24 cellular contexts compared by ENCODE assay signal in the genomic region with DNA sequence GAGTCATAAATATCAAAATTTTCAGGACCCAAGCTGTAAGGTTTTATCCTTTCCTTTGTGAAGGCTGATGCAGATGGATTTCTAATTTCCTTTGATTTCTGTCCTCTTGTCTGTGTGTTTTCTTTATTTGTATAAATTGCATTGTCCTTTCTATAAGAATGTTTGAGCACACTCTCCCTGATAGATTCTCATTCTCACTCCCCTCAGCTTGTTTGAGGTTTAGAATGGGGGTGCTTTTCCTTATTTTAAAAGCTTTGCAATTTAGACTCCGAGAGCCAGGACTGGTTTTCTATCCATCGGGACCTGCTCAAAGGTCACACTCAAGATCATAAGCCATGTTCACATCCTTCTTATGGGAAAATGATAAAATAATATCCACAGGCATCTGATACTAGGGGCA.
DNase-seq lines count a peak whose midpoint lies in the region; ATAC-seq, FAIRE-seq and TF ChIP-seq lines count a peak whose summit lies in the region.
"Had no signal": no experiment of that assay in that cellular context is flagged by ENCODE, and none has a peak within 500 bp of the region (broad histone marks: within the 10 kb centered on the region; RNA-seq: fewer than 3 reads in every experiment).

No MANE protein-coding gene starts in this region.

- FAIRE-seq in H1 (lab: Jason Lieb, UNC): no peak
- FAIRE-seq: A549, HTR-8/SVneo had no signal

- no peak for ATAC-seq in HG02623 (IDR thresholded peaks at IDR 0.05; ENCODE audit: unreplicated experiment)
- ATAC-seq in upper lobe of right lung: no peak
- ATAC-seq: A549; CD8-positive, alpha-beta T cell had no signal

- H4K5ac ChIP-seq in H1 (ENCODE audit: insufficient read length, low read depth, low read length): no peak overlapping the region

- H3K36me3 Mint-ChIP-seq in nephron progenitor cell (ENCODE audit: low read depth) (no peaks in the 10 kb centered on the region), progenitor cell of endocrine pancreas (ENCODE audit: insufficient read depth) (no peaks in the 10 kb centered on the region)
- H3K36me3 Mint-ChIP-seq: CD8-positive, alpha-beta T cell had no signal

- no peak overlapping the region for H3K27ac ChIP-seq in H1 (ENCODE audit: low read depth, low read length)
- peak overlapping the region; percentile 85 for H3K27ac ChIP-seq in substantia nigra (ENCODE audit: low read depth, low read length, poor library complexity, severe bottlenecking)
- no peak overlapping the region for H3K27ac ChIP-seq in upper lobe of right lung
- H3K27ac ChIP-seq: A549, BLaER1, HL-60, Peyer's patch, SJSA1 had no signal

- no peak overlapping the region for H4K91ac ChIP-seq in H1 (replicated peaks; ENCODE audit: insufficient read length, low read length)

- H3K9me3 ChIP-seq in H1 (ENCODE audit: insufficient read depth in 2 of 2, low read depth in 1 of 2, low read length in 1 of 2) (no peaks in the 10 kb centered on the region), upper lobe of right lung (no peaks in the 10 kb centered on the region)
- H3K9me3 ChIP-seq: A549, BLaER1, HAP-1, Peyer's patch, SJSA1 had no signal

- no peaks in the 10 kb centered on the region for H3K9me3 Mint-ChIP-seq in nephron progenitor cell
- no peaks in the 10 kb centered on the region for H3K9me3 Mint-ChIP-seq in progenitor cell of endocrine pancreas (ENCODE audit: low read depth)
- H3K9me3 Mint-ChIP-seq: CD8-positive, alpha-beta T cell had no signal

- no peak overlapping the region for H2AFZ ChIP-seq in H1 (ENCODE audit: low read length)

- H3K4me3 Mint-ChIP-seq in nephron progenitor cell (no peak overlapping the region), progenitor cell of endocrine pancreas (ENCODE audit: low read depth) (no peak overlapping the region)
- H3K4me3 Mint-ChIP-seq: CD8-positive, alpha-beta T cell had no signal

- no peak overlapping the region for H3K56ac ChIP-seq in H1 (replicated peaks; ENCODE audit: insufficient read length, low read depth, low read length)

- no peak for TF ChIP-seq CTCF in H1 (IDR thresholded peaks at IDR 0.05; ENCODE audit: control extremely low read depth in 1 of 3, insufficient read depth in 1 of 3, low read depth in 1 of 3, low read length in 3 of 3)
- no peak for TF ChIP-seq CTCF in nephron progenitor cell (IDR thresholded peaks at IDR 0.05)
- TF ChIP-seq CTCF in upper lobe of right lung (IDR thresholded peaks at IDR 0.05): no peak
- TF ChIP-seq CTCF in progenitor cell of endocrine pancreas (IDR thresholded peaks at IDR 0.05; ENCODE audit: unreplicated experiment): no peak

- no peak overlapping the region for H4K8ac ChIP-seq in H1 (ENCODE audit: extremely low read depth, insufficient read depth, low read length)

- no peak overlapping the region for H2BK15ac ChIP-seq in H1 (ENCODE audit: low read length)

- H2BK5ac ChIP-seq in H1 (ENCODE audit: low read depth, low read length): no peak overlapping the region

- no peak overlapping the region for H3K14ac ChIP-seq in H1 (ENCODE audit: insufficient read length)

- H2BK120ac ChIP-seq in H1 (replicated peaks; ENCODE audit: low read depth, low read length): peak overlapping the region; percentile 9

- H3K79me1 ChIP-seq in H1 (ENCODE audit: low read depth, low read length): no peaks in the 10 kb centered on the region

- H3K27me3 ChIP-seq in H1 (replicated peaks in 1 of 4; ENCODE audit: control insufficient read depth in 3 of 4, extremely low read depth in 1 of 4, insufficient read depth in 3 of 4, low read length in 3 of 4) (no peaks in the 10 kb centered on the region; a peak in 1 of 7 replicates), upper lobe of right lung (no peaks in the 10 kb centered on the region)
- H3K27me3 ChIP-seq: BLaER1, Peyer's patch, SJSA1 had no signal

- H2BK12ac ChIP-seq in H1 (ENCODE audit: low read depth, low read length): peak overlapping the region; percentile 56; the same call in 1 of the 2 replicates

- H3K4me2 ChIP-seq in H1 (ENCODE audit: insufficient read depth in 1 of 2, low read depth in 2 of 2, low read length in 2 of 2): peak overlapping the region in 1 of 2 experiments; percentile 80; a peak in 2 of 4 replicates
- H3K4me2 ChIP-seq: A549, BLaER1 had no signal

- TF ChIP-seq POLR2A in H1 (IDR thresholded peaks at IDR 0.05; ENCODE audit: control extremely low read depth in 1 of 2, low read depth in 2 of 2, low read length in 2 of 2): no peak

- DNase-seq in M059J (ENCODE audit: low read depth) (peak; percentile 23), H1 (ENCODE audit: low read depth in 1 of 2, low spot score in 2 of 2) (no peak), nephron progenitor cell (no peak), substantia nigra (lab: John Stamatoyannopoulos, UW) (no peak), upper lobe of right lung (no peak), progenitor cell of endocrine pancreas (ENCODE audit: low spot score, unreplicated experiment) (no peak), NCI-H2107 treated with DMSO at 0.1 percent for 48 hours (lab: John Stamatoyannopoulos, UW; ENCODE audit: unreplicated experiment) (no peak)
- DNase-seq: Calu3; CD8-positive, alpha-beta T cell; Kasumi-1; MM.1S; NCI-H1092 treated with DMSO at 0.1 percent for 48 hours; NCI-H146; NCI-H2029 treated with DMSO at 0.1 percent for 48 hours; NCI-H748 treated with DMSO at 0.1 percent for 48 hours; NK-92 treated with Interleukin-12 subunit alpha and Interleukin-12 subunit beta, amount 100 ng/mL, for 24 hours; Peyer's patch had no signal

- peak overlapping the region; percentile 56 for H3K27ac Mint-ChIP-seq in nephron progenitor cell
- no peak overlapping the region for H3K27ac Mint-ChIP-seq in progenitor cell of endocrine pancreas
- H3K27ac Mint-ChIP-seq: CD8-positive, alpha-beta T cell had no signal

- H3K23ac ChIP-seq in H1 (ENCODE audit: insufficient read length): no peak overlapping the region

- no peaks in the 10 kb centered on the region for H4K20me1 ChIP-seq in H1 (replicated peaks in 1 of 2; ENCODE audit: control insufficient read depth in 1 of 2, insufficient read depth in 2 of 2, low read length in 2 of 2)
- H4K20me1 ChIP-seq: BLaER1 had no signal

- peaks cover 4% of the 10 kb centered on the region for H3K27me3 Mint-ChIP-seq in nephron progenitor cell (ENCODE audit: low read depth, poor library complexity)
- peaks cover 88% of the 10 kb centered on the region for H3K27me3 Mint-ChIP-seq in progenitor cell of endocrine pancreas

- H3K4ac ChIP-seq in H1 (replicated peaks; ENCODE audit: insufficient read length, low read depth, low read length): no peak overlapping the region

- H3K4me1 ChIP-seq in H1 (replicated peaks in 1 of 4; ENCODE audit: control insufficient read depth in 3 of 4, insufficient read depth in 4 of 4, low read length in 3 of 4): peaks cover 9 to 29% (median 20%) of the 10 kb centered on the region in 4 experiments
- H3K4me1 ChIP-seq in upper lobe of right lung: no peaks in the 10 kb centered on the region
- H3K4me1 ChIP-seq: A549, BLaER1, Peyer's patch, SJSA1 had no signal

- POLR2A ChIA-PET in H1 (lab: Charles Lee; ENCODE audit: partially characterized antibody): interaction anchor here (2.4 kb wide), 1 partner anchor 7 kb away, joined by 15 read pairs; no protein-coding TSS in a partner anchor

- H3K9ac ChIP-seq in H1 (replicated peaks in 1 of 4; ENCODE audit: extremely low read depth in 1 of 4, low read depth in 3 of 4, low read length in 3 of 4): no peak overlapping the region
- H3K9ac ChIP-seq: BLaER1 had no signal

- 83% methylated on average over 2 of the region's 2 CpGs; no CpG with 5 or more reads in 1 of the 2 experiments for WGBS in H1 (ENCODE audit: extremely low coverage in 1 of 2, insufficient coverage in 1 of 2, insufficient read length in 1 of 2, insufficient replicate concordance in 2 of 2, low coverage in 1 of 2, low lambda C conversion rate in 2 of 2, missing lambda C conversion rate in 1 of 2), 2 experiments

- TF ChIP-seq EP300 in H1 (IDR thresholded peaks at IDR 0.05; ENCODE audit: borderline replicate concordance in 1 of 2, low read depth in 2 of 2, low read length in 2 of 2): no peak

- H3K4me3 ChIP-seq in H1 (ENCODE audit: extremely low read depth in 1 of 4, insufficient read depth in 2 of 4, low read depth in 3 of 4, low read length in 4 of 4) (no peak overlapping the region), upper lobe of right lung (no peak overlapping the region)
- H3K4me3 ChIP-seq: A549, BLaER1, HAP-1, Peyer's patch, SJSA1 had no signal

- no peaks in the 10 kb centered on the region for H3K36me3 ChIP-seq in H1 (ENCODE audit: control insufficient read depth in 2 of 4, insufficient read depth in 4 of 4, low read length in 3 of 4)
- no peaks in the 10 kb centered on the region for H3K36me3 ChIP-seq in upper lobe of right lung
- H3K36me3 ChIP-seq: BLaER1, HAP-1, Peyer's patch, SJSA1 had no signal

- peak overlapping the region; percentile 79; the same call in 1 of the 2 replicates for H2AK5ac ChIP-seq in H1 (ENCODE audit: low read depth, low read length)

- H3K4me1 Mint-ChIP-seq in nephron progenitor cell: peaks cover 58% of the 10 kb centered on the region
- H3K4me1 Mint-ChIP-seq in progenitor cell of endocrine pancreas (ENCODE audit: low read depth): peaks cover 12% of the 10 kb centered on the region

- H3K79me2 ChIP-seq in H1 (ENCODE audit: control insufficient read depth in 1 of 2, insufficient read depth in 2 of 2, low read length in 2 of 2): no peaks in the 10 kb centered on the region

- H2BK20ac ChIP-seq in H1 (ENCODE audit: low read length): no peak overlapping the region

- CTCF ChIA-PET in H1 (lab: Charles Lee; ENCODE audit: partially characterized antibody): interaction anchor here (0.8 to 1.6 kb wide), 4 partner anchors 10 to 333 kb away, joined by 3 to 6 read pairs (median 3); no protein-coding TSS in a partner anchor

- TF ChIP-seq RAD21 in H1 (IDR thresholded peaks at IDR 0.05 in 1 of 2, conservative IDR thresholded peaks at IDR 0.05 in 1 of 2; ENCODE audit: low read depth in 2 of 2, low read length in 2 of 2): no peak

- H3K18ac ChIP-seq in H1 (ENCODE audit: extremely low read depth, low read length): no peak overlapping the region; the same call in 1 of the 2 replicates

- intact Hi-C loops in upper lobe of right lung (cut with DNase I): no loop called here

- no peaks in the 10 kb centered on the region; the same call in 1 of the 2 replicates for H3K23me2 ChIP-seq in H1 (ENCODE audit: low read depth, low read length)

TF ChIP-seq in H1, 55 proteins besides CTCF, POLR2A, EP300 and RAD21 (continues in another document):
- TF ChIP-seq SUZ12 (IDR thresholded peaks at IDR 0.05; ENCODE audit: low read length): no peak
- TF ChIP-seq GABPA (IDR thresholded peaks at IDR 0.05; ENCODE audit: borderline replicate concordance, insufficient read depth, low read length): no peak
- TF ChIP-seq RFX5 (IDR thresholded peaks at IDR 0.05; ENCODE audit: borderline replicate concordance, low read depth, low read length): no peak
- no peak for TF ChIP-seq ZNF274 (IDR thresholded peaks at IDR 0.05; ENCODE audit: borderline replicate concordance, extremely low read depth, low read length)
- no peak for TF ChIP-seq SP1 (IDR thresholded peaks at IDR 0.05; ENCODE audit: low read depth, low read length)
- TF ChIP-seq CBX5 (IDR thresholded peaks at IDR 0.05; ENCODE audit: low read depth, low read length): no peak
- no peak for TF ChIP-seq SP4 (IDR thresholded peaks at IDR 0.05; ENCODE audit: low read length)
- TF ChIP-seq EGR1 (IDR thresholded peaks at IDR 0.05; ENCODE audit: borderline replicate concordance, low read depth, low read length): no peak
- no peak for TF ChIP-seq BRCA1 (IDR thresholded peaks at IDR 0.05; ENCODE audit: low read depth, low read length)
